10 cellular contexts compared by ENCODE assay signal in the genomic region with DNA sequence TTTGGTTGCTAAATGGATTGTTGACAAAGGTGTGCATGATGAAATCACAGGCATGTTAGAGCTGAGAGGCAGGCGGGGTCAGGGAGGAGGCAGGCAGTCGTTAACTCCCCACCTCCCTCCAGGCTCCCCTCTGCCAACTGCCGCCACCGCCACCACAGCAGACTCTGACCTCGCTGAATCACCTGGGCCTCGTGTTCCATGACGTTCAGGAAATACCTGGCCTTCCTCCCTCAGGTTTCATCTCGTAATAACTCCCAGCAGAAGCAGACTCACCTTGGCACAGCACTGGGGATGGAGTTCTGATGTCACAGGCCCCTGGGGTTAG.
DNase-seq lines count a peak whose midpoint lies in the region; ATAC-seq and TF ChIP-seq lines count a peak whose summit lies in the region.
"Had no signal": no experiment of that assay in that cellular context is flagged by ENCODE, and none has a peak within 500 bp of the region (broad histone marks: within the 10 kb centered on the region; RNA-seq: fewer than 3 reads in every experiment).

No MANE protein-coding gene starts in this region.

- H3K27ac ChIP-seq in Peyer's patch (peak overlapping the region in 2 of 4 donors; percentile 62 to 66), stomach (peak overlapping the region; percentile 71 to 82 (median 79))
- H3K27ac ChIP-seq: neural progenitor cell had no signal

- H3K36me3 ChIP-seq in Peyer's patch (no peaks in the 10 kb centered on the region), stomach (no peaks in the 10 kb centered on the region)
- H3K36me3 ChIP-seq: neural progenitor cell had no signal

- H3K27me3 ChIP-seq in Peyer's patch (no peaks in the 10 kb centered on the region), stomach (no peaks in the 10 kb centered on the region)
- H3K27me3 ChIP-seq: neural progenitor cell had no signal

- H3K4me3 ChIP-seq in Peyer's patch: no peak overlapping the region
- peak overlapping the region in 1 of 4 donors; percentile 17 for H3K4me3 ChIP-seq in stomach
- H3K4me3 ChIP-seq: neural progenitor cell had no signal

- H3K9me3 ChIP-seq in Peyer's patch (no peaks in the 10 kb centered on the region), stomach (no peaks in the 10 kb centered on the region)

- intact Hi-C loops in stomach (cut with DNase I; ENCODE audit: low total_unique reads): loop anchor here (5.0 kb wide), 1 partner anchor 602 kb away; no protein-coding TSS in a partner anchor

- no peak for ATAC-seq in HG02884 (IDR thresholded peaks at IDR 0.05; ENCODE audit: unreplicated experiment)

- TF ChIP-seq CTCF in Peyer's patch (IDR thresholded peaks at IDR 0.05) (no peak), stomach (IDR thresholded peaks at IDR 0.05) (no peak)

- 27 to 58% (median 54%) methylated on average over 8 of the region's 8 CpGs for WGBS in stomach, 5 donors

- H3K4me1 ChIP-seq in Peyer's patch (peaks cover 0 to 22% (median 1%) of the 10 kb centered on the region in 4 donors), stomach (peaks cover 15 to 55% (median 25%) of the 10 kb centered on the region in 4 donors)

- peak in 1 of 2 donors; percentile 43 for TF ChIP-seq POLR2A in Peyer's patch (IDR thresholded peaks at IDR 0.05)
- no peak for TF ChIP-seq POLR2A in stomach (IDR thresholded peaks at IDR 0.05)

- DNase-seq in NCI-H2029 (lab: John Stamatoyannopoulos, UW) (peak; percentile 18), NCI-H2029 treated with DMSO at 0.1 percent for 48 hours (lab: John Stamatoyannopoulos, UW) (no peak), Peyer's patch (peak in 2 of 3 donors; percentile 91), kidney tubule cell (ENCODE audit: low spot score) (peak; percentile 90), stomach (peak; percentile 92), NAMALWA (ENCODE audit: low spot score) (no peak), KG1 (lab: John Stamatoyannopoulos, UW) (no peak)
- DNase-seq: 8988T had no signal

- TF ChIP-seq EP300 in stomach (IDR thresholded peaks at IDR 0.05): no peak

Comparison
In these comparisons a context has a peak if more than half of its experiments do, and no peak if none do; other contexts are left out.
1. DNase-seq: peak in NCI-H2029 (single experiment), Peyer's patch (2 of 3), kidney tubule cell (single experiment) and stomach (single experiment); none in NCI-H2029 treated with DMSO at 0.1 percent for 48 hours (single experiment), NAMALWA (single experiment) and KG1 (single experiment).